In genomic region chr14:102592969-102593840, GRCh38 we compare ENCODE assay signal across 8 cellular contexts. TPM values are rescaled to one million over a fixed set of nuclear protein-coding genes. Genes with fewer than 3 reads are reported as not detected.
DNase-seq lines count a peak whose midpoint lies in the region; ATAC-seq, FAIRE-seq and TF ChIP-seq lines count a peak whose summit lies in the region.

No MANE protein-coding gene starts in this region.

- H3K27me3 Mint-ChIP-seq in activated CD8-positive, alpha-beta memory T cell treated with anti-CD3 and anti-CD28 coated beads, Interleukin-2, amount 10 ng/mL, durations not matched to agents 7 days and 5 days: peaks cover 3% of the 10 kb centered on the region

- peak overlapping the region; percentile 7 for H2AFZ ChIP-seq in endothelial cell of umbilical vein (ENCODE audit: low read depth, low read length)

- TF ChIP-seq POLR2A in endothelial cell of umbilical vein (IDR thresholded peaks at IDR 0.05; ENCODE audit: low read depth, low read length): no peak

- no TSS peak for BruUV-seq in endothelial cell of umbilical vein (replicated peaks; lab: Mats Ljungman, UMichigan)

- no peaks in the 10 kb centered on the region for H3K9me3 Mint-ChIP-seq in activated CD8-positive, alpha-beta memory T cell treated with anti-CD3 and anti-CD28 coated beads, Interleukin-2, amount 10 ng/mL, durations not matched to agents 7 days and 5 days (ENCODE audit: low read depth)

- FAIRE-seq in endothelial cell of umbilical vein (lab: Jason Lieb, UNC): no peak

- peaks cover 3% of the 10 kb centered on the region for H4K20me1 ChIP-seq in endothelial cell of umbilical vein (replicated peaks; ENCODE audit: control insufficient read depth, extremely low read depth, insufficient read depth, low read length)

- H3K4me1 ChIP-seq in HAP-1 (peaks cover 9% of the 10 kb centered on the region), endothelial cell of umbilical vein (ENCODE audit: control insufficient read depth, extremely low read depth, insufficient read depth, low read length) (peaks cover 20% of the 10 kb centered on the region), mucosa of stomach (ENCODE audit: control insufficient read depth, insufficient read depth, low read length) (peaks cover 9% of the 10 kb centered on the region)

- POLR2A ChIA-PET in endothelial cell of umbilical vein (lab: Charles Lee): no interaction called here

- peak overlapping the region; percentile 76 for H3K27ac Mint-ChIP-seq in activated CD8-positive, alpha-beta memory T cell treated with anti-CD3 and anti-CD28 coated beads, Interleukin-2, amount 10 ng/mL, durations not matched to agents 7 days and 5 days

- H3K4me2 ChIP-seq in endothelial cell of umbilical vein (ENCODE audit: insufficient read depth, low read length): peak overlapping the region; percentile 100

- peak overlapping the region; percentile 95 for H3K4me3 ChIP-seq in GM08714 (ENCODE audit: low read length)
- peak overlapping the region; percentile 99 for H3K4me3 ChIP-seq in HAP-1
- peak overlapping the region; percentile 73 to 100 (median 84) for H3K4me3 ChIP-seq in endothelial cell of umbilical vein (replicated peaks in 1 of 3; ENCODE audit: insufficient read depth in 1 of 3, low read depth in 1 of 3, low read length in 3 of 3)
- peak overlapping the region; percentile 83 for H3K4me3 ChIP-seq in mucosa of stomach (ENCODE audit: low read length)

- ATAC-seq in activated CD8-positive, alpha-beta memory T cell treated with anti-CD3 and anti-CD28 coated beads, Interleukin-2, amount 10 ng/mL, durations not matched to agents 7 days and 5 days: peak; percentile 18

- TF ChIP-seq CTCF in endothelial cell of umbilical vein (IDR thresholded peaks at IDR 0.05; ENCODE audit: extremely low read depth in 1 of 2, insufficient read depth in 1 of 2, low read depth in 1 of 2, low read length in 2 of 2): peak; percentile 11 to 38

- peak overlapping the region; percentile 82 for H3K4me3 Mint-ChIP-seq in activated CD8-positive, alpha-beta memory T cell treated with anti-CD3 and anti-CD28 coated beads, Interleukin-2, amount 10 ng/mL, durations not matched to agents 7 days and 5 days

- dilution Hi-C loops in endothelial cell of umbilical vein (cut with MboI; ENCODE audit: extremely low pct_ligation_motif_present, low sequenced_read_pairs): no loop called here

- H3K4me1 Mint-ChIP-seq in activated CD8-positive, alpha-beta memory T cell treated with anti-CD3 and anti-CD28 coated beads, Interleukin-2, amount 10 ng/mL, durations not matched to agents 7 days and 5 days: peaks cover 21% of the 10 kb centered on the region

- H3K9me1 ChIP-seq in endothelial cell of umbilical vein (replicated peaks; ENCODE audit: control insufficient read depth, extremely low read depth, insufficient read depth, low read length): no peaks in the 10 kb centered on the region

- H3K79me2 ChIP-seq in endothelial cell of umbilical vein (ENCODE audit: control insufficient read depth, insufficient read depth, low read length): peaks cover 42% of the 10 kb centered on the region

- in situ Hi-C loops in HAP-1 (cut with MboI; ENCODE audit: low sequenced_read_pairs): no loop called here

- DNase-seq in HAP-1 (ENCODE audit: low spot score in 2 of 2) (peak in 1 of 2 experiments; percentile 64), NCI-H1092 (lab: John Stamatoyannopoulos, UW) (peak; percentile 34), endothelial cell of umbilical vein (ENCODE audit: low read depth, low spot score) (peak; percentile 41), mesenteric fat pad (ENCODE audit: low spot score) (no peak)
- peak; percentile 68 for DNase-seq in activated CD8-positive, alpha-beta memory T cell treated with anti-CD3 and anti-CD28 coated beads, Interleukin-2, amount 10 ng/mL, durations not matched to agents 7 days and 5 days
- DNase-seq in stimulated activated CD8-positive, alpha-beta memory T cell treated with anti-CD3 and anti-CD28 coated beads, Interleukin-7, amount 100 ng/mL, for 24 hours (ENCODE audit: low read depth): peak; percentile 18

- H3K9ac ChIP-seq in endothelial cell of umbilical vein (replicated peaks; ENCODE audit: extremely low read depth, insufficient read depth, low read length): peak overlapping the region; percentile 79
- peak overlapping the region; percentile 79 for H3K9ac ChIP-seq in mucosa of stomach (ENCODE audit: low read length)

- peaks cover 9% of the 10 kb centered on the region for H3K36me3 Mint-ChIP-seq in activated CD8-positive, alpha-beta memory T cell treated with anti-CD3 and anti-CD28 coated beads, Interleukin-2, amount 10 ng/mL, durations not matched to agents 7 days and 5 days

- H3K9me3 ChIP-seq in HAP-1 (no peaks in the 10 kb centered on the region), endothelial cell of umbilical vein (replicated peaks; ENCODE audit: control insufficient read depth, insufficient read depth, low read length) (no peaks in the 10 kb centered on the region), mucosa of stomach (ENCODE audit: control insufficient read depth, low read length) (no peaks in the 10 kb centered on the region)

- no peaks in the 10 kb centered on the region for H3K27me3 ChIP-seq in HAP-1 (ENCODE audit: low read depth)
- H3K27me3 ChIP-seq in endothelial cell of umbilical vein (ENCODE audit: control insufficient read depth in 2 of 2, insufficient read depth in 2 of 2, low read length in 2 of 2): no peaks in the 10 kb centered on the region
- H3K27me3 ChIP-seq in mucosa of stomach (ENCODE audit: control insufficient read depth, insufficient read depth, low read length): no peaks in the 10 kb centered on the region

- peak overlapping the region; percentile 15 for H3K27ac ChIP-seq in endothelial cell of umbilical vein (ENCODE audit: insufficient read depth, low read depth, low read length)

- CTCF ChIA-PET in activated CD8-positive, alpha-beta memory T cell treated with anti-CD3 and anti-CD28 coated beads, Interleukin-2, amount 10 ng/mL, durations not matched to agents 7 days and 5 days (lab: Charles Lee): interaction anchor here (0.9 to 3.0 kb wide), 9 partner anchors 10 to 231 kb away, joined by 3 to 20 read pairs (median 8); partner anchors contain the start of genes CINP and TECPR2
- CTCF ChIA-PET in endothelial cell of umbilical vein (lab: Charles Lee): interaction anchor here (1.0 to 4.7 kb wide), 12 partner anchors 8 to 179 kb away, joined by 3 to 59 read pairs (median 6); no protein-coding TSS in a partner anchor

- no peaks in the 10 kb centered on the region; the same call in 1 of the 2 replicates for H3K36me3 ChIP-seq in HAP-1 (replicated peaks)
- no peaks in the 10 kb centered on the region for H3K36me3 ChIP-seq in endothelial cell of umbilical vein (ENCODE audit: control insufficient read depth in 2 of 2, extremely low read depth in 1 of 2, insufficient read depth in 2 of 2, low read length in 2 of 2)
- no peaks in the 10 kb centered on the region for H3K36me3 ChIP-seq in mucosa of stomach (ENCODE audit: control insufficient read depth, insufficient read depth, low read length)

- intact Hi-C loops in endothelial cell of umbilical vein (cut with micrococcal nuclease): loop anchor here (1.0 to 5.0 kb wide), 4 partner anchors 51 to 184 kb away; partner anchors contain the start of gene TRAF3

TF ChIP-seq in endothelial cell of umbilical vein, 7 proteins besides CTCF, POLR2A, EP300 and RAD21:
- TF ChIP-seq, protein P1, sequence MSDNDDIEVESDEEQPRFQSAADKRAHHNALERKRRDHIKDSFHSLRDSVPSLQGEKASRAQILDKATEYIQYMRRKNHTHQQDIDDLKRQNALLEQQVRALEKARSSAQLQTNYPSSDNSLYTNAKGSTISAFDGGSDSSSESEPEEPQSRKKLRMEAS (IDR thresholded peaks at IDR 0.05; ENCODE audit: insufficient read depth, insufficient read length): no peak

RNA-seq across cellular contexts. Expression of gene RCOR1, which starts 0.8 kb away (rescaled TPM):
- total RNA-seq in activated CD8-positive, alpha-beta memory T cell treated with anti-CD3 and anti-CD28 coated beads, Interleukin-2, amount 10 ng/mL, durations not matched to agents 7 days and 5 days: 10 to 100 TPM; 18.3 to 19.4 TPM
- total RNA-seq in endothelial cell of umbilical vein (31.8 and 32.2 TPM in 2 replicates), mesenteric fat pad (21.9 TPM)
- 12.9 and 15.6 TPM in 2 replicates for polyA plus RNA-seq in endothelial cell of umbilical vein
- 13.2 and 13.7 TPM in 2 replicates for polyA plus RNA-seq in endothelial cell of umbilical vein (2011; cell fraction: cytosol; rRNA removed)
- polyA plus RNA-seq in endothelial cell of umbilical vein (2011; cell fraction: nucleus; rRNA removed): 21.3 and 26.5 TPM in 2 replicates
- polyA plus RNA-seq in endothelial cell of umbilical vein (2012): 14.9 and 18.9 TPM in 2 replicates
- polyA minus RNA-seq in endothelial cell of umbilical vein: 27.1 and 28.8 TPM in 2 replicates
- 18.4 TPM for polyA minus RNA-seq in endothelial cell of umbilical vein (2011; cell fraction: cytosol; rRNA and poly(A)+ RNA removed)
- polyA minus RNA-seq in endothelial cell of umbilical vein (2011; cell fraction: nucleus; rRNA and poly(A)+ RNA removed): 25.8 and 36.5 TPM in 2 replicates
